Comparison of ENCODE assay signal across 10 cellular contexts in the genomic region with DNA sequence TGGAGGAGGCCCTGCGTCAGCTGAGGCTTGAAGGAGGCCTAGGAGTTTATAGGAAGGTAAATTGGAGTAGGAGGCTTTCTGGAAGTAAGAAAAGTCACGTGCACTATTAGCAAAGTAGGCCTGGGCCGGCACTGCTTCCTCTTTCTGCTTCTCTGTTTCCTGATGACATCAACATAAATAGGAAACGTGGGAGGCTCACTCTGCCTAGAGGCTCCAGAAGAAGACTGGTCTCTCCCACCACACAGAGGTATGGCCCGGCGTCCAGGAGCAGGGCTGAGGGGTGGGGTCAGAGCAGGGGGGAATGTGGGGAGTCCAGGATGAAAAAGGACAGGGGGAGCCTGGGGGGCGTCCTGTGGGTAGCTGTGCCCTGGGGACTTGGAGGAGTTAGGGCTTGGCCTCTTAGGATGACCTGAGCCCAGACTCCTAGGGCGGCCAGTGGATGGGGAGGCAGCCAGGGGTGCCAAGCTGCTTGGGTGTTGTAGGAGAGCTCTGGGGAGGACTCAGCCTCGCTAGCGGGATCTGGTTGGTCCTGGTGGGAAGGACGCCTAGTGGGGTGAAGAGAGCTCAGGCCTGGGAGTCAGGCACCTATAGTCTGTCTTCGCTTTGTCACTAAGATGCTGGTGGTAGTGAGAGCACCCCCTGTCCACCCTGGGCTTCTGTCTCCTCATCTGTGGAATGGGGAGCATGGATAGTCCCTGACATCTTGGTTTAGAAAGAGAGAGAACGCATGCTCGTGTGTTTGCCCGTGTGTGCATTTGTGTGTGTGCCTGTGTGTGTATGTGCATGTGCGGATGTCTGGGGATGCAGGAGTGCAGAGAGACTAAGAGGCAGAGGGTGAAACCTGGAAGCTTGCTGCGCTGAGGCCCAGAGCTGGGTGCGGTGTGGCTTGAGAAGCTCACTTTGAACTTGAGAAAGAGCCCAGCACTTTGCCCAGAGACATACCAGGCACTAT. TPM values are rescaled to one million over a fixed set of nuclear protein-coding genes. Genes with fewer than 3 reads are reported as not detected.
DNase-seq lines count a peak whose midpoint lies in the region; ATAC-seq, FAIRE-seq and TF ChIP-seq lines count a peak whose summit lies in the region.
"Had no signal": no experiment of that assay in that cellular context is flagged by ENCODE, and none has a peak within 500 bp of the region (broad histone marks: within the 10 kb centered on the region; RNA-seq: fewer than 3 reads in every experiment).

A gene (plus strand): TSS at position 198 of the 952 bp plus-strand sequence. CDS start 8,580 bp downstream, outside the sequence.

- peak; percentile 93 for FAIRE-seq in GM18507 (lab: Jason Lieb, UNC)
- FAIRE-seq: colon had no signal

- TF ChIP-seq POLR2A in gastroesophageal sphincter (IDR thresholded peaks at IDR 0.05), result peak in 1 of 2 donors; percentile 11

- ATAC-seq in gastroesophageal sphincter, result peak; percentile 51

- H3K27ac ChIP-seq in gastroesophageal sphincter (peak within 1 kb of the TSS in 3 of 4 donors; percentile 31 to 67 (median 65)), WERI-Rb-1 (no peak within 1 kb of the TSS)

- no peak for TF ChIP-seq EP300 in gastroesophageal sphincter (IDR thresholded peaks at IDR 0.05)

- DNase-seq in GM18507 (ENCODE audit: extremely low spot score, insufficient read length, low read depth) (no peak), NOMO-1 treated with dmso at 0.1 percent for 144 hours (lab: John Stamatoyannopoulos, UW; ENCODE audit: unreplicated experiment) (peak; percentile 59), pulmonary artery endothelial cell (ENCODE audit: low read depth, low spot score) (peak; percentile 32), WERI-Rb-1 (no peak), iPS-NIHi7 (ENCODE audit: extremely low spot score) (no peak)
- no peak for DNase-seq in activated effector memory CD4-positive, alpha-beta T cell treated with Interleukin-2 at 50 U/mL for 16 hours
- DNase-seq in activated T-cell treated with anti-CD3 and anti-CD28 coated beads, Interleukin-2, amount 50 U/mL, for 48 hours, result no peak
- DNase-seq: SHP77 had no signal

- peak within 1 kb of the TSS in 1 of 2 donors; percentile 35 for H3K4me3 ChIP-seq in gastroesophageal sphincter
- H3K4me3 ChIP-seq in WERI-Rb-1 (ENCODE audit: low read depth, low read length), result no peak within 1 kb of the TSS

- TF ChIP-seq CTCF in gastroesophageal sphincter (IDR thresholded peaks at IDR 0.05) (no peak), WERI-Rb-1 (IDR thresholded peaks at IDR 0.05; ENCODE audit: low read depth, low read length) (no peak)

- WGBS in gastroesophageal sphincter (ENCODE audit: low coverage in 1 of 2), 2 donors, result 60 to 70% methylated on average over 6 to 13 of the region's 18 CpGs

- H3K9me3 ChIP-seq in gastroesophageal sphincter (peaks cover 0 to 2% (median 0%) of the 10 kb centered on the region in 3 donors), WERI-Rb-1 (ENCODE audit: severe bottlenecking) (no peaks in the 10 kb centered on the region)

- H3K27me3 ChIP-seq in gastroesophageal sphincter (peaks cover 49% of the 10 kb centered on the region), WERI-Rb-1 (ENCODE audit: insufficient read depth, low read depth, severe bottlenecking) (peaks cover 68% of the 10 kb centered on the region)

- no peaks in the 10 kb centered on the region for H3K4me1 ChIP-seq in gastroesophageal sphincter

- H3K36me3 ChIP-seq in gastroesophageal sphincter (no peaks in the 10 kb centered on the region), WERI-Rb-1 (no peaks in the 10 kb centered on the region)

RNA-seq across cellular contexts. Expression of the gene that starts here (rescaled TPM):
- total RNA-seq in gastroesophageal sphincter (10 to 100 TPM in 1 of 4 donors, 1 to 10 TPM in 3; 1.4 to 12.0 (median 4.0) TPM), pulmonary artery endothelial cell (8.9 and 12.1 TPM in 2 replicates)

Comparison
In these comparisons a context has a peak if more than half of its experiments do, and no peak if none do; other contexts are left out.
1. DNase-seq: peak in NOMO-1 treated with dmso at 0.1 percent for 144 hours (single experiment) and pulmonary artery endothelial cell (single experiment); none in GM18507 (single experiment), WERI-Rb-1 (single experiment), activated effector memory CD4-positive, alpha-beta T cell treated with Interleukin-2 at 50 U/mL for 16 hours (single experiment), activated T-cell treated with anti-CD3 and anti-CD28 coated beads, Interleukin-2, amount 50 U/mL, for 48 hours (0 of 2) and iPS-NIHi7 (single experiment).